In the genomic region with DNA sequence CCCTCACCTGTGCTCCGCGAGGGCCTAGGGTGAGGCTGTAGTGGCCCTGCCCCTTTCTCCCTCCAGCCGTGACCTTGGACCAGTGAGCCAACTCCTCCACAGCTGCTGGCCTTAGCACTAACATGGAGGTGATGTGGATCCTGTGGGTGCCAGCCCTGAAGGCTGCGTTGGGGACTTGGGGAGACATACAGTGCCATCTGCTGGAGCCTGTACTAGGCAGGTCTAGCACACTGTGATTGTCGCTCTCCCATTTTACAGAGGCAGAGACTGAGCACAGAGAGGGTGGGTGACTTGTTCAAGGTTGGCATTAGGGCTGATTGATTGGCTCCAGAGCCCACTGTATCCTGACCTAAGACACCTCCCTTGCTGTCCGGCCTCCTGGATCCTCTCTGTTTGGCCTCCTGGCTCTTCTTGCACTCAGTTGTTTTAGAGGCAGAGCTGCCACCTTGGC, we compare ENCODE assay signal across 1 cellular context.
TF ChIP-seq lines count a peak whose summit lies in the region.

No MANE protein-coding gene starts in this region.

TF ChIP-seq in HCT116, 20 proteins besides CTCF, POLR2A, EP300 and RAD21 (continued from another document):
- TF ChIP-seq, protein P1, sequence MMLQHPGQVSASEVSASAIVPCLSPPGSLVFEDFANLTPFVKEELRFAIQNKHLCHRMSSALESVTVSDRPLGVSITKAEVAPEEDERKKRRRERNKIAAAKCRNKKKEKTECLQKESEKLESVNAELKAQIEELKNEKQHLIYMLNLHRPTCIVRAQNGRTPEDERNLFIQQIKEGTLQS (IDR thresholded peaks at IDR 0.05): no peak
- TF ChIP-seq EZH2 (IDR thresholded peaks at IDR 0.05): no peak
- no peak for TF ChIP-seq ZFX (IDR thresholded peaks at IDR 0.05)
- no peak for TF ChIP-seq SIN3A (IDR thresholded peaks at IDR 0.05; ENCODE audit: low read depth)
- TF ChIP-seq SRF (IDR thresholded peaks at IDR 0.05; ENCODE audit: low read depth): no peak
- TF ChIP-seq CBX3 (IDR thresholded peaks at IDR 0.05; ENCODE audit: low read depth): no peak
- TF ChIP-seq MAX (IDR thresholded peaks at IDR 0.05): no peak
- TF ChIP-seq ELF1 (IDR thresholded peaks at IDR 0.05; ENCODE audit: borderline replicate concordance, low read depth): no peak
